In the genomic region with DNA sequence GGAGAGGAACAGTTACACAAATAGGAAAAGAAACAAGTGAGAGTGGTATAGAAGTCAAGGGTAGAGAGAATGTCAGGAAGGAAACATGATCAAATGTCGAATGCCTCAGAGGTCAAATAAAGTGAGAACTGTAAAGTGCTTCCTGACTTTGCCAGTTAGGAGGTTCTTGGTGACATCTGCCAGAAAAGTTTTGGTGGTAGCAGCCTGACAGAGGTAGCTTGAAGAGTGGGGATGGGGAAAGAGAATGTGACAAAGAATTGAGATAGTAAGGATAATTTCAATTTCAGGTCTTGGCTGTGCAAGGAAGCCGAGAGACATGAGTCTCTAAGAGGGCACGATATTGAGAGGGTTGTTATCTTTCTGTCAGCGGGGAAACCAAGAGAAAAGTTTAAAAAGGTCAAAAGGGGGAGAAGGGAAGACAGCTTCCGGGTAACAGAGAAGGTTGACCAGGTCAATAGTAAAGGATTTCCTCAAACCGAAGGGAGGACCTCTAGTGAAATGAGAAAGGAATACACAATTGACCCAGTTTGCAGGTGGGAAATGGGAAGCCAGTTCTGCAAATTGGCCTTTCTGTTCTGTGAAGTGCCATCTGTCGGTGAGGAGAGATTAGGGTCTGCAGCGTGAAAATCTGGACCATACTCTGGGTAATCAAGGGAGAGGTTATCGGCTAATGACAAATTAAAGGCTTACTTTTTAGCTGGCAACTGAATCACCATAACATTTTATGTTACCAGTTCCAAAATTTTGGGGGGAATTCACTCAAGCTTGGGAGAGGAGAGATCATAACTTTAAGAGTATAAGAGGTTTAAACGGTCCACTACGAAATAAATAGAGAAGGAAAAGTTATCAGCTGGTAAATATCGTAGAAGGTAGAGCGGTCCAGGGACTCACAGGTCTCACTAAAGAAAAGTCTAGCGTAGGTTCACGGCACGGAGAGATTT, we compare ENCODE assay signal across 1 cellular context.
TF ChIP-seq lines count a peak whose summit lies in the region.

No MANE protein-coding gene starts in this region.

TF ChIP-seq in K562, 482 proteins besides CTCF, POLR2A, EP300 and RAD21 (continued from another document and continues in another):
- TF ChIP-seq, protein P1, sequence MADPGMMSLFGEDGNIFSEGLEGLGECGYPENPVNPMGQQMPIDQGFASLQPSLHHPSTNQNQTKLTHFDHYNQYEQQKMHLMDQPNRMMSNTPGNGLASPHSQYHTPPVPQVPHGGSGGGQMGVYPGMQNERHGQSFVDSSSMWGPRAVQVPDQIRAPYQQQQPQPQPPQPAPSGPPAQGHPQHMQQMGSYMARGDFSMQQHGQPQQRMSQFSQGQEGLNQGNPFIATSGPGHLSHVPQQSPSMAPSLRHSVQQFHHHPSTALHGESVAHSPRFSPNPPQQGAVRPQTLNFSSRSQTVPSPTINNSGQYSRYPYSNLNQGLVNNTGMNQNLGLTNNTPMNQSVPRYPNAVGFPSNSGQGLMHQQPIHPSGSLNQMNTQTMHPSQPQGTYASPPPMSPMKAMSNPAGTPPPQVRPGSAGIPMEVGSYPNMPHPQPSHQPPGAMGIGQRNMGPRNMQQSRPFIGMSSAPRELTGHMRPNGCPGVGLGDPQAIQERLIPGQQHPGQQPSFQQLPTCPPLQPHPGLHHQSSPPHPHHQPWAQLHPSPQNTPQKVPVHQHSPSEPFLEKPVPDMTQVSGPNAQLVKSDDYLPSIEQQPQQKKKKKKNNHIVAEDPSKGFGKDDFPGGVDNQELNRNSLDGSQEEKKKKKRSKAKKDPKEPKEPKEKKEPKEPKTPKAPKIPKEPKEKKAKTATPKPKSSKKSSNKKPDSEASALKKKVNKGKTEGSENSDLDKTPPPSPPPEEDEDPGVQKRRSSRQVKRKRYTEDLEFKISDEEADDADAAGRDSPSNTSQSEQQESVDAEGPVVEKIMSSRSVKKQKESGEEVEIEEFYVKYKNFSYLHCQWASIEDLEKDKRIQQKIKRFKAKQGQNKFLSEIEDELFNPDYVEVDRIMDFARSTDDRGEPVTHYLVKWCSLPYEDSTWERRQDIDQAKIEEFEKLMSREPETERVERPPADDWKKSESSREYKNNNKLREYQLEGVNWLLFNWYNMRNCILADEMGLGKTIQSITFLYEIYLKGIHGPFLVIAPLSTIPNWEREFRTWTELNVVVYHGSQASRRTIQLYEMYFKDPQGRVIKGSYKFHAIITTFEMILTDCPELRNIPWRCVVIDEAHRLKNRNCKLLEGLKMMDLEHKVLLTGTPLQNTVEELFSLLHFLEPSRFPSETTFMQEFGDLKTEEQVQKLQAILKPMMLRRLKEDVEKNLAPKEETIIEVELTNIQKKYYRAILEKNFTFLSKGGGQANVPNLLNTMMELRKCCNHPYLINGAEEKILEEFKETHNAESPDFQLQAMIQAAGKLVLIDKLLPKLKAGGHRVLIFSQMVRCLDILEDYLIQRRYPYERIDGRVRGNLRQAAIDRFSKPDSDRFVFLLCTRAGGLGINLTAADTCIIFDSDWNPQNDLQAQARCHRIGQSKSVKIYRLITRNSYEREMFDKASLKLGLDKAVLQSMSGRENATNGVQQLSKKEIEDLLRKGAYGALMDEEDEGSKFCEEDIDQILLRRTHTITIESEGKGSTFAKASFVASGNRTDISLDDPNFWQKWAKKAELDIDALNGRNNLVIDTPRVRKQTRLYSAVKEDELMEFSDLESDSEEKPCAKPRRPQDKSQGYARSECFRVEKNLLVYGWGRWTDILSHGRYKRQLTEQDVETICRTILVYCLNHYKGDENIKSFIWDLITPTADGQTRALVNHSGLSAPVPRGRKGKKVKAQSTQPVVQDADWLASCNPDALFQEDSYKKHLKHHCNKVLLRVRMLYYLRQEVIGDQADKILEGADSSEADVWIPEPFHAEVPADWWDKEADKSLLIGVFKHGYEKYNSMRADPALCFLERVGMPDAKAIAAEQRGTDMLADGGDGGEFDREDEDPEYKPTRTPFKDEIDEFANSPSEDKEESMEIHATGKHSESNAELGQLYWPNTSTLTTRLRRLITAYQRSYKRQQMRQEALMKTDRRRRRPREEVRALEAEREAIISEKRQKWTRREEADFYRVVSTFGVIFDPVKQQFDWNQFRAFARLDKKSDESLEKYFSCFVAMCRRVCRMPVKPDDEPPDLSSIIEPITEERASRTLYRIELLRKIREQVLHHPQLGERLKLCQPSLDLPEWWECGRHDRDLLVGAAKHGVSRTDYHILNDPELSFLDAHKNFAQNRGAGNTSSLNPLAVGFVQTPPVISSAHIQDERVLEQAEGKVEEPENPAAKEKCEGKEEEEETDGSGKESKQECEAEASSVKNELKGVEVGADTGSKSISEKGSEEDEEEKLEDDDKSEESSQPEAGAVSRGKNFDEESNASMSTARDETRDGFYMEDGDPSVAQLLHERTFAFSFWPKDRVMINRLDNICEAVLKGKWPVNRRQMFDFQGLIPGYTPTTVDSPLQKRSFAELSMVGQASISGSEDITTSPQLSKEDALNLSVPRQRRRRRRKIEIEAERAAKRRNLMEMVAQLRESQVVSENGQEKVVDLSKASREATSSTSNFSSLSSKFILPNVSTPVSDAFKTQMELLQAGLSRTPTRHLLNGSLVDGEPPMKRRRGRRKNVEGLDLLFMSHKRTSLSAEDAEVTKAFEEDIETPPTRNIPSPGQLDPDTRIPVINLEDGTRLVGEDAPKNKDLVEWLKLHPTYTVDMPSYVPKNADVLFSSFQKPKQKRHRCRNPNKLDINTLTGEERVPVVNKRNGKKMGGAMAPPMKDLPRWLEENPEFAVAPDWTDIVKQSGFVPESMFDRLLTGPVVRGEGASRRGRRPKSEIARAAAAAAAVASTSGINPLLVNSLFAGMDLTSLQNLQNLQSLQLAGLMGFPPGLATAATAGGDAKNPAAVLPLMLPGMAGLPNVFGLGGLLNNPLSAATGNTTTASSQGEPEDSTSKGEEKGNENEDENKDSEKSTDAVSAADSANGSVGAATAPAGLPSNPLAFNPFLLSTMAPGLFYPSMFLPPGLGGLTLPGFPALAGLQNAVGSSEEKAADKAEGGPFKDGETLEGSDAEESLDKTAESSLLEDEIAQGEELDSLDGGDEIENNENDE (IDR thresholded peaks at IDR 0.05; ENCODE audit: low read depth, low read length): no peak
- TF ChIP-seq ZNF165 (CRISPR knock-in tag; IDR thresholded peaks at IDR 0.05; ENCODE audit: borderline replicate concordance) (no peak), DPF2 (IDR thresholded peaks at IDR 0.05) (no peak), MEF2D (tag; conservative IDR thresholded peaks at IDR 0.05; ENCODE audit: low read depth) (peak; percentile 53; the same call in 1 of the 2 replicates), ZNF41 (CRISPR knock-in tag; conservative IDR thresholded peaks at IDR 0.05) (no peak), MED1 (CRISPR knock-in tag; IDR thresholded peaks at IDR 0.05; ENCODE audit: borderline replicate concordance) (no peak), ELF4 (CRISPR knock-in tag; IDR thresholded peaks at IDR 0.05) (0 out of 2 replicates have a peak, but pooled peaks have one; percentile 63), FOXJ2 (tag; IDR thresholded peaks at IDR 0.05) (no peak), MTA2 (IDR thresholded peaks at IDR 0.05; ENCODE audit: low read depth) (no peak; the same call in 1 of the 2 replicates), NCOR1 (IDR thresholded peaks at IDR 0.05) (no peak), XRCC5 (IDR thresholded peaks at IDR 0.05; ENCODE audit: low read depth, low read length) (0 out of 2 replicates have a peak, but pooled peaks have one; percentile 19), PURB (CRISPR knock-in tag; IDR thresholded peaks at IDR 0.05; ENCODE audit: low read depth) (no peak), POLR2AphosphoS5 (IDR thresholded peaks at IDR 0.05; ENCODE audit: control insufficient read depth, insufficient read depth, low read depth, low read length) (no peak), NR1H2 (CRISPR knock-in tag; IDR thresholded peaks at IDR 0.05) (peak; percentile 74), MTA1 (IDR thresholded peaks at IDR 0.05; ENCODE audit: borderline replicate concordance) (no peak; the same call in 1 of the 2 replicates), MIER1 (IDR thresholded peaks at IDR 0.05; ENCODE audit: low read depth) (0 out of 2 replicates have a peak, but pooled peaks have one; percentile 35), ZNF830 (CRISPR knock-in tag; IDR thresholded peaks at IDR 0.05) (0 out of 2 replicates have a peak, but pooled peaks have one; percentile 15), ZFPM2 (CRISPR knock-in tag; IDR thresholded peaks at IDR 0.05) (no peak), HEY1 (CRISPR knock-in tag; IDR thresholded peaks at IDR 0.05; ENCODE audit: borderline replicate concordance) (no peak; the same call in 1 of the 2 replicates), HDAC6 (IDR thresholded peaks at IDR 0.05; ENCODE audit: low read depth, low read length) (no peak), TCF7L2 (IDR thresholded peaks at IDR 0.05; ENCODE audit: low read depth, low read length) (no peak), ZNF316 (IDR thresholded peaks at IDR 0.05) (0 out of 2 replicates have a peak, but pooled peaks have one; percentile 1), YBX1 (IDR thresholded peaks at IDR 0.05) (no peak)
- TF ChIP-seq, protein P2, sequence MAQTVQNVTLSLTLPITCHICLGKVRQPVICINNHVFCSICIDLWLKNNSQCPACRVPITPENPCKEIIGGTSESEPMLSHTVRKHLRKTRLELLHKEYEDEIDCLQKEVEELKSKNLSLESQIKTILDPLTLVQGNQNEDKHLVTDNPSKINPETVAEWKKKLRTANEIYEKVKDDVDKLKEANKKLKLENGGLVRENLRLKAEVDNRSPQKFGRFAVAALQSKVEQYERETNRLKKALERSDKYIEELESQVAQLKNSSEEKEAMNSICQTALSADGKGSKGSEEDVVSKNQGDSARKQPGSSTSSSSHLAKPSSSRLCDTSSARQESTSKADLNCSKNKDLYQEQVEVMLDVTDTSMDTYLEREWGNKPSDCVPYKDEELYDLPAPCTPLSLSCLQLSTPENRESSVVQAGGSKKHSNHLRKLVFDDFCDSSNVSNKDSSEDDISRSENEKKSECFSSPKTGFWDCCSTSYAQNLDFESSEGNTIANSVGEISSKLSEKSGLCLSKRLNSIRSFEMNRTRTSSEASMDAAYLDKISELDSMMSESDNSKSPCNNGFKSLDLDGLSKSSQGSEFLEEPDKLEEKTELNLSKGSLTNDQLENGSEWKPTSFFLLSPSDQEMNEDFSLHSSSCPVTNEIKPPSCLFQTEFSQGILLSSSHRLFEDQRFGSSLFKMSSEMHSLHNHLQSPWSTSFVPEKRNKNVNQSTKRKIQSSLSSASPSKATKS (CRISPR knock-in tag; IDR thresholded peaks at IDR 0.05): no peak
- TF ChIP-seq, protein P3, sequence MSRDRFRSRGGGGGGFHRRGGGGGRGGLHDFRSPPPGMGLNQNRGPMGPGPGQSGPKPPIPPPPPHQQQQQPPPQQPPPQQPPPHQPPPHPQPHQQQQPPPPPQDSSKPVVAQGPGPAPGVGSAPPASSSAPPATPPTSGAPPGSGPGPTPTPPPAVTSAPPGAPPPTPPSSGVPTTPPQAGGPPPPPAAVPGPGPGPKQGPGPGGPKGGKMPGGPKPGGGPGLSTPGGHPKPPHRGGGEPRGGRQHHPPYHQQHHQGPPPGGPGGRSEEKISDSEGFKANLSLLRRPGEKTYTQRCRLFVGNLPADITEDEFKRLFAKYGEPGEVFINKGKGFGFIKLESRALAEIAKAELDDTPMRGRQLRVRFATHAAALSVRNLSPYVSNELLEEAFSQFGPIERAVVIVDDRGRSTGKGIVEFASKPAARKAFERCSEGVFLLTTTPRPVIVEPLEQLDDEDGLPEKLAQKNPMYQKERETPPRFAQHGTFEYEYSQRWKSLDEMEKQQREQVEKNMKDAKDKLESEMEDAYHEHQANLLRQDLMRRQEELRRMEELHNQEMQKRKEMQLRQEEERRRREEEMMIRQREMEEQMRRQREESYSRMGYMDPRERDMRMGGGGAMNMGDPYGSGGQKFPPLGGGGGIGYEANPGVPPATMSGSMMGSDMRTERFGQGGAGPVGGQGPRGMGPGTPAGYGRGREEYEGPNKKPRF (IDR thresholded peaks at IDR 0.05; ENCODE audit: low read depth, low read length): no peak
- TF ChIP-seq, protein P4, sequence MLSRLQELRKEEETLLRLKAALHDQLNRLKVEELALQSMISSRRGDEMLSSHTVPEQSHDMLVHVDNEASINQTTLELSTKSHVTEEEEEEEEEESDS (CRISPR knock-in tag; IDR thresholded peaks at IDR 0.05): no peak
- TF ChIP-seq, protein P5, sequence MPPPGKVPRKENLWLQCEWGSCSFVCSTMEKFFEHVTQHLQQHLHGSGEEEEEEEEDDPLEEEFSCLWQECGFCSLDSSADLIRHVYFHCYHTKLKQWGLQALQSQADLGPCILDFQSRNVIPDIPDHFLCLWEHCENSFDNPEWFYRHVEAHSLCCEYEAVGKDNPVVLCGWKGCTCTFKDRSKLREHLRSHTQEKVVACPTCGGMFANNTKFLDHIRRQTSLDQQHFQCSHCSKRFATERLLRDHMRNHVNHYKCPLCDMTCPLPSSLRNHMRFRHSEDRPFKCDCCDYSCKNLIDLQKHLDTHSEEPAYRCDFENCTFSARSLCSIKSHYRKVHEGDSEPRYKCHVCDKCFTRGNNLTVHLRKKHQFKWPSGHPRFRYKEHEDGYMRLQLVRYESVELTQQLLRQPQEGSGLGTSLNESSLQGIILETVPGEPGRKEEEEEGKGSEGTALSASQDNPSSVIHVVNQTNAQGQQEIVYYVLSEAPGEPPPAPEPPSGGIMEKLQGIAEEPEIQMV (tag; conservative IDR thresholded peaks at IDR 0.05; ENCODE audit: low read depth): no peak
- TF ChIP-seq, protein P6, sequence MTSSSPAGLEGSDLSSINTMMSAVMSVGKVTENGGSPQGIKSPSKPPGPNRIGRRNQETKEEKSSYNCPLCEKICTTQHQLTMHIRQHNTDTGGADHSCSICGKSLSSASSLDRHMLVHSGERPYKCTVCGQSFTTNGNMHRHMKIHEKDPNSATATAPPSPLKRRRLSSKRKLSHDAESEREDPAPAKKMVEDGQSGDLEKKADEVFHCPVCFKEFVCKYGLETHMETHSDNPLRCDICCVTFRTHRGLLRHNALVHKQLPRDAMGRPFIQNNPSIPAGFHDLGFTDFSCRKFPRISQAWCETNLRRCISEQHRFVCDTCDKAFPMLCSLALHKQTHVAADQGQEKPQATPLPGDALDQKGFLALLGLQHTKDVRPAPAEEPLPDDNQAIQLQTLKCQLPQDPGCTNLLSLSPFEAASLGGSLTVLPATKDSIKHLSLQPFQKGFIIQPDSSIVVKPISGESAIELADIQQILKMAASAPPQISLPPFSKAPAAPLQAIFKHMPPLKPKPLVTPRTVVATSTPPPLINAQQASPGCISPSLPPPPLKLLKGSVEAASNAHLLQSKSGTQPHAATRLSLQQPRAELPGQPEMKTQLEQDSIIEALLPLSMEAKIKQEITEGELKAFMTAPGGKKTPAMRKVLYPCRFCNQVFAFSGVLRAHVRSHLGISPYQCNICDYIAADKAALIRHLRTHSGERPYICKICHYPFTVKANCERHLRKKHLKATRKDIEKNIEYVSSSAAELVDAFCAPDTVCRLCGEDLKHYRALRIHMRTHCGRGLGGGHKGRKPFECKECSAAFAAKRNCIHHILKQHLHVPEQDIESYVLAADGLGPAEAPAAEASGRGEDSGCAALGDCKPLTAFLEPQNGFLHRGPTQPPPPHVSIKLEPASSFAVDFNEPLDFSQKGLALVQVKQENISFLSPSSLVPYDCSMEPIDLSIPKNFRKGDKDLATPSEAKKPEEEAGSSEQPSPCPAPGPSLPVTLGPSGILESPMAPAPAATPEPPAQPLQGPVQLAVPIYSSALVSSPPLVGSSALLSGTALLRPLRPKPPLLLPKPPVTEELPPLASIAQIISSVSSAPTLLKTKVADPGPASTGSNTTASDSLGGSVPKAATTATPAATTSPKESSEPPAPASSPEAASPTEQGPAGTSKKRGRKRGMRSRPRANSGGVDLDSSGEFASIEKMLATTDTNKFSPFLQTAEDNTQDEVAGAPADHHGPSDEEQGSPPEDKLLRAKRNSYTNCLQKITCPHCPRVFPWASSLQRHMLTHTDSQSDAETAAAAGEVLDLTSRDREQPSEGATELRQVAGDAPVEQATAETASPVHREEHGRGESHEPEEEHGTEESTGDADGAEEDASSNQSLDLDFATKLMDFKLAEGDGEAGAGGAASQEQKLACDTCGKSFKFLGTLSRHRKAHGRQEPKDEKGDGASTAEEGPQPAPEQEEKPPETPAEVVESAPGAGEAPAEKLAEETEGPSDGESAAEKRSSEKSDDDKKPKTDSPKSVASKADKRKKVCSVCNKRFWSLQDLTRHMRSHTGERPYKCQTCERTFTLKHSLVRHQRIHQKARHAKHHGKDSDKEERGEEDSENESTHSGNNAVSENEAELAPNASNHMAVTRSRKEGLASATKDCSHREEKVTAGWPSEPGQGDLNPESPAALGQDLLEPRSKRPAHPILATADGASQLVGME (CRISPR knock-in tag; IDR thresholded peaks at IDR 0.05): no peak
